In the genomic region with DNA sequence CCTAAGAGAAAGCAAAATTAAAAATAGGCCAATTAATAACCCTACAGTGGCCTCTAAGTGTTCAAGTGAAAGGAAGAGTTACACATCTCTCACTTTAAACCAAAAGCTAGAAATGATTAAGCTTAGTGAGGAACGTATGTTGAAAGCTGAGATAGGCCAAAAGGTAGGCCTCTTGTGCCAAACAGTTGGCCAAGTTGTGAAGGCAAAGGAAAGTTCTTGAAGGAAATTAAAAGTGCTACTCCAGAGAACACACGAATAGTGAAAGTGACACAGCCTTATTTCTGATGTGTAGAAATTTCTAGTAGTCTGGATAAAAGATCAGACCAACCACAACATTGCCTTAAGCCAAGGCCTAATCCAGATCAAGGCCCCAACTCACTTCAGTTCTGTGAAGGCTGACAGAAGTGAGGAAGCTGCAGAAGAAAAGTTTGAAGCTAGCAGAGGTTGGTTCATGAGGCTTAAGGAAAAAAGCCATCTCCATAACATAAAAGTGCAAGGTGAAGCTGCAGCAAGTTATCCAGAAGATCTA, we compare ENCODE assay signal across 14 cellular contexts. TPM values are rescaled to one million over a fixed set of nuclear protein-coding genes. Genes with fewer than 3 reads are reported as not detected.
"Had no signal": no experiment of that assay in that cellular context is flagged by ENCODE, and none has a peak within 500 bp of the region (broad histone marks: within the 10 kb centered on the region; RNA-seq: fewer than 3 reads in every experiment).

No MANE protein-coding gene starts in this region.

RNA-seq across cellular contexts. Expression of a gene that starts 15.7 kb away (rescaled TPM):
- total RNA-seq: kidney epithelial cell, left ventricle myocardium inferior, mesothelial cell of epicardium, mononuclear cell, natural killer cell, occipital lobe, osteocyte, posterior vena cava, sigmoid colon, spleen, tibial nerve, ureter had no signal
- polyA plus RNA-seq: psoas muscle, spleen, thymus had no signal
